Comparison of ENCODE assay signal across 27 cellular contexts in the genomic region with DNA sequence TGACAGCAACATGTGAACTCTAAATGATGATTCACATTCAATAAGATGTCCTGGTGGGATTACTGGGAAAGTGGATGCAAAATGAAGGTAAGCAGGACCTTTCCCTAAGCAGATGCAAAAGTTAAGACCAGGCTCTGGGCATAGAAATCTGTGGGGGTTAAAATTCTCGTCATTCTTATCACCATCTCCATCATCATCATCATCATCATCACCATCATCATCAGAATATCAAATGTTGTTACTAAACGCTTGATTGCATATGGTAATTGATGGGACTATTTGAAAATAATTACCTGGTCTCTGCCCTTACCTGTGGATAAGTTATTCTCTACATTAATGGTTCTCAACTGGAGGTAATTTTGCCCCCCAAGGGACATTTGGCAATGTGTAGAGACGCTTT. TPM values are rescaled to one million over a fixed set of nuclear protein-coding genes. Genes with fewer than 3 reads are reported as not detected.
"Had no signal": no experiment of that assay in that cellular context is flagged by ENCODE, and none has a peak within 500 bp of the region (broad histone marks: within the 10 kb centered on the region; RNA-seq: fewer than 3 reads in every experiment).

No MANE protein-coding gene starts in this region.

- H3K9me3 ChIP-seq: stomach, suprapubic skin, testis, thoracic aorta, thyroid gland, tibial artery, tibial nerve, transverse colon, upper lobe of left lung, upper lobe of right lung, uterus, vagina had no signal

- H3K4me3 ChIP-seq: stomach, suprapubic skin, testis, thoracic aorta, thyroid gland, tibial artery, tibial nerve, transverse colon, upper lobe of left lung, upper lobe of right lung, uterus, vagina had no signal

- FAIRE-seq: urothelium cell line had no signal

- DNase-seq: stimulated activated CD4-positive, alpha-beta T cell treated with anti-CD3 and anti-CD28 coated beads, Interleukin-2, amount 100 ng/mL, for 48 hours; stimulated activated CD4-positive, alpha-beta T cell treated with anti-CD3 and anti-CD28 coated beads, Interleukin-4, amount 100 ng/mL, for 1 hour; stimulated activated CD4-positive, alpha-beta T cell treated with anti-CD3 and anti-CD28 coated beads, Interleukin-4, amount 100 ng/mL, for 24 hours; stimulated activated CD4-positive, alpha-beta T cell treated with anti-CD3 and anti-CD28 coated beads, Interleukin-4, amount 100 ng/mL, for 4 hours; stimulated activated CD8-positive, alpha-beta memory T cell treated with anti-CD3 and anti-CD28 coated beads, Interleukin-4, amount 100 ng/mL, for 48 hours; stimulated activated naive B cell treated with anti-CD40 and anti-IgM and Interleukin-4, amounts not matched to agents 10 μg/mL and 1 μg/mL and 100 μg/mL, for 72 hours; stimulated activated naive CD4-positive, alpha-beta T cell; stimulated activated naive CD4-positive, alpha-beta T cell treated with Interleukin-2 at 50 U/mL for 16 hours; stimulated activated naive CD8-positive, alpha-beta T cell treated with anti-CD3 and anti-CD28 coated beads, Interleukin-15, amount 100 ng/mL, for 72 hours; stimulated activated naive CD8-positive, alpha-beta T cell treated with anti-CD3 and anti-CD28 coated beads, Interleukin-15, Interleukin-2, amounts not matched to agents 100 U/mL and 50 U/mL, for 24 hours; stomach; substantia nigra; testis; thyroid gland; tibial artery; transverse colon; trophoblast cell; upper lobe of left lung; upper lobe of right lung; uterus had no signal

- ATAC-seq: stimulated activated effector memory CD8-positive, alpha-beta T cell treated with anti-CD3 and anti-CD28 coated beads, Interleukin-12 subunit alpha, Interleukin-12 subunit beta, amount 100 ng/mL, for 72 hours; stimulated activated memory B cell treated with anti-CD40 and anti-IgM and Interleukin-4, amounts not matched to agents 10 μg/mL and 1 μg/mL and 100 μg/mL, for 72 hours; stimulated activated naive B cell treated with anti-CD40 and anti-IgM and Interleukin-4, amounts not matched to agents 10 μg/mL and 1 μg/mL and 100 μg/mL, for 72 hours; stimulated activated naive CD8-positive, alpha-beta T cell treated with anti-CD3 and anti-CD28 coated beads, Interleukin-15, amount 100 ng/mL, for 72 hours; stimulated activated naive CD8-positive, alpha-beta T cell treated with anti-CD3 and anti-CD28 coated beads, Interleukin-15, Interleukin-2, amounts not matched to agents 100 U/mL and 50 U/mL, for 24 hours; upper lobe of right lung had no signal

- H3K4me1 ChIP-seq: stomach, suprapubic skin, testis, thyroid gland, tibial artery, tibial nerve, transverse colon, upper lobe of left lung, upper lobe of right lung, uterus had no signal

- H3K27ac ChIP-seq: stomach, suprapubic skin, testis, thoracic aorta, thyroid gland, tibial artery, tibial nerve, transverse colon, upper lobe of left lung, upper lobe of right lung, uterus, vagina had no signal

- H3K36me3 ChIP-seq: stomach, suprapubic skin, thoracic aorta, thyroid gland, tibial artery, tibial nerve, transverse colon, upper lobe of left lung, upper lobe of right lung, uterus, vagina had no signal

- H3K27me3 ChIP-seq: testis, thyroid gland, upper lobe of left lung, vagina had no signal

RNA-seq across cellular contexts. Expression of a gene that starts 41.9 kb away (rescaled TPM):
- total RNA-seq: transverse colon, vagina had no signal
